8 cellular contexts compared by ENCODE assay signal in the genomic region with DNA sequence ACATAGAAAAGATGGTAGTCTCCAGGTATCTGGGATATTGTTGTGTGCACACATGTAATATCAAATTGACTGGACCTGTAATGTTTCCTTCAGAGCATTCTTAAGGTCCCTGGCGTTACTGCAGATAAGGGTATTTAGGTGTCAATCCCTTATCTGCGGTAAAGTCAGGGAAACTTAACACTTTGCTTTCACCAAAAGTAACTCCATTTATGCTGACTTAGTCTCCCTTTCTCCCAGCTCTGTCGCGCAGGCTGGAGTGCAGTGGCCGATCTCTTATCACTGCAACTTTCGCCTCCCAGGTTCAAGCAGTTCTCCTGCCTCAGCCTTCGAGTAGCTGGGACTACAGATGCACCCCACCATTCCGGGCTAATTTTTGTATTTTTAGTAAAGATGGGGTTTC. TPM values are rescaled to one million over a fixed set of nuclear protein-coding genes. Genes with fewer than 3 reads are reported as not detected.
DNase-seq lines count a peak whose midpoint lies in the region; ATAC-seq and TF ChIP-seq lines count a peak whose summit lies in the region.

No MANE protein-coding gene starts in this region.

- H3K9me3 ChIP-seq in Loucy (ENCODE audit: insufficient read depth, low read depth, low read length) (no peaks in the 10 kb centered on the region), duodenal mucosa (ENCODE audit: control insufficient read depth in 1 of 2, low read length in 2 of 2) (no peaks in the 10 kb centered on the region), neutrophil (no peaks in the 10 kb centered on the region), testis (no peaks in the 10 kb centered on the region)

- intact Hi-C loops in CD14-positive monocyte (cut with micrococcal nuclease), result loop anchor here (5.0 to 10.0 kb wide), 3 partner anchors 39 to 56 kb away; partner anchors contain the start of genes ANKRD39 (in 2 of the 2) and CNNM4 (in 2 of the 2)
- intact Hi-C loops in testis (cut with DNase I; ENCODE audit: low total_unique reads), result loop anchor here (5.0 kb wide), 1 partner anchor 134 kb away; no protein-coding TSS in a partner anchor

- DNase-seq in CD14-positive monocyte (ENCODE audit: low spot score) (no peak), testis (no peak), NCI-H226 (no peak)

- H3K4me1 ChIP-seq in Loucy (ENCODE audit: insufficient read depth, low read length, poor library complexity, severe bottlenecking) (peaks cover 51% of the 10 kb centered on the region), duodenal mucosa (ENCODE audit: control insufficient read depth in 1 of 2, insufficient read depth in 2 of 2, low read length in 2 of 2) (peaks cover 62% of the 10 kb centered on the region in 2 donors), neutrophil (ENCODE audit: control insufficient read depth in 1 of 2, insufficient read depth in 1 of 2, low read depth in 1 of 2, low read length in 1 of 2) (peaks cover 22 to 25% of the 10 kb centered on the region in 2 experiments), testis (peaks cover 20% of the 10 kb centered on the region)

- TF ChIP-seq POLR2A in testis (IDR thresholded peaks at IDR 0.05), result no peak

- TF ChIP-seq CTCF in CD14-positive monocyte (IDR thresholded peaks at IDR 0.05) (no peak), Loucy (conservative IDR thresholded peaks at IDR 0.05; ENCODE audit: low read length) (no peak), neutrophil (IDR thresholded peaks at IDR 0.05) (no peak), testis (IDR thresholded peaks at IDR 0.05) (no peak)

- no peak overlapping the region for H2AFZ ChIP-seq in Loucy (ENCODE audit: low read length)

- H3K4me2 ChIP-seq in Loucy (ENCODE audit: low read depth, low read length, poor library complexity, severe bottlenecking), result peak overlapping the region; percentile 99

- peaks cover 58% of the 10 kb centered on the region for H3K79me2 ChIP-seq in Loucy (ENCODE audit: insufficient read depth, low read length)

- H3K36me3 Mint-ChIP-seq in CD14-positive monocyte, result peaks cover 35 to 36% of the 10 kb centered on the region in 2 donors

- no peaks in the 10 kb centered on the region for H3F3A ChIP-seq in Loucy (ENCODE audit: low read depth)

- no peak overlapping the region for H3K27ac Mint-ChIP-seq in CD14-positive monocyte

- peak overlapping the region; percentile 77 to 88 for H3K4me3 Mint-ChIP-seq in CD14-positive monocyte

- WGBS in testis, 2 donors, result 47 to 60% methylated on average over 8 of the region's 8 CpGs

- H3K4me3 ChIP-seq in Loucy (ENCODE audit: low read length, poor library complexity, severe bottlenecking) (peak overlapping the region; percentile 85), duodenal mucosa (ENCODE audit: low read depth in 1 of 2, low read length in 2 of 2) (peak overlapping the region; percentile 82 to 97), neutrophil (ENCODE audit: low read depth in 1 of 2, low read length in 1 of 2) (peak overlapping the region; percentile 63 to 84), testis (no peak overlapping the region)

- H3K27ac ChIP-seq in duodenal mucosa (ENCODE audit: low read depth, low read length) (no peak overlapping the region), neutrophil (no peak overlapping the region), testis (no peak overlapping the region)

- H3K27me3 Mint-ChIP-seq in CD14-positive monocyte (ENCODE audit: low read depth in 3 of 3), result peaks cover 8 to 14% (median 10%) of the 10 kb centered on the region in 3 donors

- H3K4me1 Mint-ChIP-seq in CD14-positive monocyte, result peaks cover 53% of the 10 kb centered on the region

- peak overlapping the region; percentile 71 for H3K9ac ChIP-seq in Loucy (ENCODE audit: low read depth, low read length, poor library complexity, severe bottlenecking)
- peak overlapping the region; percentile 60 to 77 for H3K9ac ChIP-seq in duodenal mucosa (ENCODE audit: low read depth in 1 of 2, low read length in 2 of 2)

- no peaks in the 10 kb centered on the region for H3K9me3 Mint-ChIP-seq in CD14-positive monocyte

- H4K20me1 ChIP-seq in Loucy (ENCODE audit: insufficient read depth, low read length, poor library complexity, severe bottlenecking), result peaks cover 55% of the 10 kb centered on the region

- no peak for ATAC-seq in GM21528 (IDR thresholded peaks at IDR 0.05; ENCODE audit: low FRiP score, unreplicated experiment)
- ATAC-seq in GM19395 (IDR thresholded peaks at IDR 0.05; ENCODE audit: unreplicated experiment), result no peak

- H3K27me3 ChIP-seq in Loucy (ENCODE audit: insufficient read depth, low read length, poor library complexity, severe bottlenecking), result no peaks in the 10 kb centered on the region
- H3K27me3 ChIP-seq in duodenal mucosa (ENCODE audit: control insufficient read depth in 1 of 2, insufficient read depth in 2 of 2, low read length in 2 of 2), result no peaks in the 10 kb centered on the region
- H3K27me3 ChIP-seq in neutrophil, result peaks cover 14% of the 10 kb centered on the region
- H3K27me3 ChIP-seq in testis, result no peaks in the 10 kb centered on the region

- no peaks in the 10 kb centered on the region for H3K9me2 ChIP-seq in Loucy (replicated peaks; ENCODE audit: low read depth, low read length)

- H3K36me3 ChIP-seq in Loucy (ENCODE audit: insufficient read depth, low read length) (peaks cover 4% of the 10 kb centered on the region; the same call in 1 of the 2 replicates), duodenal mucosa (ENCODE audit: control insufficient read depth in 1 of 2, insufficient read depth in 2 of 2, low read length in 2 of 2) (peaks cover 4 to 8% of the 10 kb centered on the region in 2 donors), neutrophil (peaks cover 11% of the 10 kb centered on the region), testis (ENCODE audit: low read depth, missing control alignments) (no peaks in the 10 kb centered on the region)

RNA-seq across cellular contexts. Expression of gene CNNM3, which starts 1.8 kb away (rescaled TPM):
- polyA plus RNA-seq in CD14-positive monocyte, result 1 to 10 TPM; 1.2 to 4.9 TPM
- 10 to 100 TPM; 32.2 to 33.6 TPM for total RNA-seq in testis
- polyA plus RNA-seq in testis (ENCODE audit: insufficient read depth, low read depth, low replicate concordance), result 33.5 TPM

RNA-seq across cellular contexts. Expression of gene ANKRD23, which starts 25.9 kb away (rescaled TPM):
- polyA plus RNA-seq in CD14-positive monocyte (not detected), testis (ENCODE audit: insufficient read depth, low read depth, low replicate concordance) (7.5 TPM)
- total RNA-seq in testis, result 1 to 10 TPM; 5.3 to 6.8 TPM

RNA-seq across cellular contexts. Expression of gene ANKRD39, which starts 39.9 kb away (rescaled TPM):
- 1 to 10 TPM; 9.0 to 9.7 TPM for polyA plus RNA-seq in CD14-positive monocyte
- 10 to 100 TPM; 13.9 to 16.4 TPM for total RNA-seq in testis
- polyA plus RNA-seq in testis (ENCODE audit: insufficient read depth, low read depth, low replicate concordance), result 8.9 TPM

RNA-seq across cellular contexts. Expression of gene SEMA4C, which starts 52.0 kb away (rescaled TPM):
- under 1 TPM; 0.08 to 0.21 TPM for polyA plus RNA-seq in CD14-positive monocyte
- 10 to 100 TPM; 11.4 to 17.6 TPM for total RNA-seq in testis
- 10.5 TPM for polyA plus RNA-seq in testis (ENCODE audit: insufficient read depth, low read depth, low replicate concordance)

RNA-seq across cellular contexts. Expression of gene CNNM4, which starts 57.2 kb away (rescaled TPM):
- polyA plus RNA-seq in CD14-positive monocyte (1 to 10 TPM; 2.3 to 2.6 TPM), testis (ENCODE audit: insufficient read depth, low read depth, low replicate concordance) (21.8 TPM)
- total RNA-seq in testis, result 10 to 100 TPM; 18.0 to 18.4 TPM

Comparison
In these comparisons a context has a peak if more than half of its experiments do, and no peak if none do; other contexts are left out.
1. H3K4me3 ChIP-seq: peak in Loucy (single experiment), duodenal mucosa (2 of 2) and neutrophil (2 of 2); none in testis (0 of 2).